22 cellular contexts compared by ENCODE assay signal in genomic region chr2:170969872-170970271, GRCh38. TPM values are rescaled to one million over a fixed set of nuclear protein-coding genes. Genes with fewer than 3 reads are reported as not detected.
DNase-seq lines count a peak whose midpoint lies in the region; ATAC-seq, FAIRE-seq and TF ChIP-seq lines count a peak whose summit lies in the region.
"Had no signal": no experiment of that assay in that cellular context is flagged by ENCODE, and none has a peak within 500 bp of the region (broad histone marks: within the 10 kb centered on the region; RNA-seq: fewer than 3 reads in every experiment).

No MANE protein-coding gene starts in this region.

- H3K4me1 ChIP-seq in GM23338 (ENCODE audit: insufficient read depth), result peaks cover 10% of the 10 kb centered on the region
- peaks cover 8% of the 10 kb centered on the region for H3K4me1 ChIP-seq in endothelial cell of umbilical vein (ENCODE audit: control insufficient read depth, extremely low read depth, insufficient read depth, low read length)
- H3K4me1 ChIP-seq: BE2C had no signal

- peaks cover 34% of the 10 kb centered on the region for H3K36me3 Mint-ChIP-seq in GM23338 (ENCODE audit: low read depth)

- BruUV-seq in endothelial cell of umbilical vein (replicated peaks; lab: Mats Ljungman, UMichigan), result no TSS peak

- H3K9me3 ChIP-seq in endothelial cell of umbilical vein (replicated peaks; ENCODE audit: control insufficient read depth, insufficient read depth, low read length), result no peaks in the 10 kb centered on the region
- H3K9me3 ChIP-seq: BE2C, SJCRH30 had no signal

- peaks cover 3% of the 10 kb centered on the region for H3K27me3 Mint-ChIP-seq in GM23338 (ENCODE audit: insufficient read depth, low read depth, poor library complexity)
- H3K27me3 Mint-ChIP-seq: CD8-positive, alpha-beta memory T cell had no signal

- POLR2A ChIA-PET in endothelial cell of umbilical vein (lab: Charles Lee), result no interaction called here

- peaks cover 16% of the 10 kb centered on the region for H3F3A ChIP-seq in GM23338 (replicated peaks; ENCODE audit: low read depth)

- FAIRE-seq in endothelial cell of umbilical vein (lab: Jason Lieb, UNC), result no peak
- FAIRE-seq: GM18507, HTR-8/SVneo had no signal

- H4K20me1 ChIP-seq in GM23338 (replicated peaks; ENCODE audit: insufficient read depth) (peaks cover 7% of the 10 kb centered on the region; the same call in 1 of the 2 replicates), endothelial cell of umbilical vein (replicated peaks; ENCODE audit: control insufficient read depth, extremely low read depth, insufficient read depth, low read length) (no peaks in the 10 kb centered on the region)

- H3K36me3 ChIP-seq in GM23338 (ENCODE audit: insufficient read depth) (peaks cover 18% of the 10 kb centered on the region), endothelial cell of umbilical vein (ENCODE audit: control insufficient read depth in 2 of 2, extremely low read depth in 1 of 2, insufficient read depth in 2 of 2, low read length in 2 of 2) (peaks cover 10 to 16% of the 10 kb centered on the region in 2 experiments)

- no peaks in the 10 kb centered on the region; the same call in 2 of the 3 replicates for H3K9me3 Mint-ChIP-seq in GM23338
- H3K9me3 Mint-ChIP-seq: CD8-positive, alpha-beta memory T cell had no signal

- H3K4me3 Mint-ChIP-seq in GM23338, result no peak overlapping the region
- H3K4me3 Mint-ChIP-seq: CD14-positive monocyte had no signal

- H3K9ac ChIP-seq in endothelial cell of umbilical vein (replicated peaks; ENCODE audit: extremely low read depth, insufficient read depth, low read length), result no peak overlapping the region
- H3K9ac ChIP-seq: GM23248 had no signal

- H3K4me2 ChIP-seq in GM23338 (no peak overlapping the region), endothelial cell of umbilical vein (ENCODE audit: insufficient read depth, low read length) (no peak overlapping the region)

- H3K27ac ChIP-seq in GM23338 (ENCODE audit: low read depth) (peak overlapping the region; percentile 59; the same call in 1 of the 2 replicates), endothelial cell of umbilical vein (ENCODE audit: insufficient read depth, low read depth, low read length) (no peak overlapping the region)
- H3K27ac ChIP-seq: GM23248, SJCRH30 had no signal

- no peaks in the 10 kb centered on the region for H3K9me1 ChIP-seq in endothelial cell of umbilical vein (replicated peaks; ENCODE audit: control insufficient read depth, extremely low read depth, insufficient read depth, low read length)

- CTCF ChIA-PET in endothelial cell of umbilical vein (lab: Charles Lee), result interaction anchor here (1.9 kb wide), 1 partner anchor 447 kb away, joined by 6 read pairs; no protein-coding TSS in a partner anchor

- TF ChIP-seq POLR2A in endothelial cell of umbilical vein (IDR thresholded peaks at IDR 0.05; ENCODE audit: low read depth, low read length), result no peak

- peaks cover 34% of the 10 kb centered on the region for H3K4me1 Mint-ChIP-seq in GM23338

- H3K4me3 ChIP-seq in GM23338 (no peak overlapping the region), endothelial cell of umbilical vein (replicated peaks in 1 of 3; ENCODE audit: insufficient read depth in 1 of 3, low read depth in 1 of 3, low read length in 3 of 3) (no peak overlapping the region)
- H3K4me3 ChIP-seq: GM23248, SJCRH30 had no signal

- intact Hi-C loops in endothelial cell of umbilical vein (cut with micrococcal nuclease), result loop anchor here (5.0 to 10.0 kb wide), 3 partner anchors 275 to 1135 kb away; partner anchors contain the start of genes DCAF17, DLX2 and METTL8

- DNase-seq in NCI-H1417 (lab: John Stamatoyannopoulos, UW), result peak in 2 of 3 experiments; percentile 35 to 67
- DNase-seq in NCI-H1417 treated with DMSO at 0.1 percent for 48 hours (lab: John Stamatoyannopoulos, UW), result no peak
- DNase-seq in GM23338 (ENCODE audit: low spot score), result no peak
- peak; percentile 55 for DNase-seq in NCI-H510A treated with DMSO at 0.1 percent for 48 hours (lab: John Stamatoyannopoulos, UW)
- no peak for DNase-seq in endothelial cell of umbilical vein (ENCODE audit: low read depth, low spot score)
- no peak for DNase-seq in activated CD8-positive, alpha-beta memory T cell treated with anti-CD3 and anti-CD28 coated beads, Interleukin-2, amount 50 U/mL, for 4 hours
- DNase-seq: 8988T; ACHN; BE2C; CD8-positive, alpha-beta memory T cell; GM23248; KG1; NCI-H1694 treated with DMSO at 0.1 percent for 48 hours; NCI-H2081 treated with DMSO at 0.1 percent for 48 hours; PC-3; SJCRH30; T-helper 2 cell had no signal

- no peaks in the 10 kb centered on the region for H3K27me3 ChIP-seq in GM23338 (ENCODE audit: insufficient read depth)
- H3K27me3 ChIP-seq in endothelial cell of umbilical vein (ENCODE audit: control insufficient read depth in 2 of 2, insufficient read depth in 2 of 2, low read length in 2 of 2), result no peaks in the 10 kb centered on the region
- H3K27me3 ChIP-seq: BE2C, SJCRH30 had no signal

- no peak for ATAC-seq in GM23338
- no peak for ATAC-seq in HG02852 (IDR thresholded peaks at IDR 0.05; ENCODE audit: unreplicated experiment)
- ATAC-seq: HCT116, PC-3 had no signal

- dilution Hi-C loops in endothelial cell of umbilical vein (cut with MboI; ENCODE audit: extremely low pct_ligation_motif_present, low sequenced_read_pairs), result no loop called here

- H3K27ac Mint-ChIP-seq in GM23338, result no peak overlapping the region

- H3K9me2 ChIP-seq in GM23338 (ENCODE audit: insufficient read depth), result no peaks in the 10 kb centered on the region

- H3K79me2 ChIP-seq in GM23338 (replicated peaks; ENCODE audit: insufficient read depth) (no peaks in the 10 kb centered on the region), endothelial cell of umbilical vein (ENCODE audit: control insufficient read depth, insufficient read depth, low read length) (no peaks in the 10 kb centered on the region)

- TF ChIP-seq CTCF in GM23338 (conservative IDR thresholded peaks at IDR 0.05; ENCODE audit: low read depth in 2 of 2) (no peak), endothelial cell of umbilical vein (IDR thresholded peaks at IDR 0.05; ENCODE audit: extremely low read depth in 1 of 2, insufficient read depth in 1 of 2, low read depth in 1 of 2, low read length in 2 of 2) (no peak)

- H2AFZ ChIP-seq in GM23338 (no peak overlapping the region), endothelial cell of umbilical vein (ENCODE audit: low read depth, low read length) (no peak overlapping the region)
- H2AFZ ChIP-seq: GM23248 had no signal

TF ChIP-seq in endothelial cell of umbilical vein, 7 proteins besides CTCF, POLR2A, EP300 and RAD21:
- TF ChIP-seq MYC (IDR thresholded peaks at IDR 0.05; ENCODE audit: low read depth, low read length) (no peak), POLR2AphosphoS5 (IDR thresholded peaks at IDR 0.05; ENCODE audit: insufficient read depth, low read depth, low read length) (peak; percentile 27)

RNA-seq across cellular contexts. Expression of gene GORASP2, which starts 40.8 kb away (rescaled TPM):
- total RNA-seq in GM23338 (2014; rRNA removed; shearing (Covaris generic)), result 45.2 and 45.9 TPM in 2 replicates
- polyA plus RNA-seq in GM23338 (2016; fragmentation: Nextera tagmentation; extraction: Ambion mirVana) (38.7 and 44.5 TPM in 2 replicates), endothelial cell of umbilical vein (245 and 279 TPM in 2 replicates)
- total RNA-seq in endothelial cell of umbilical vein, result 93.7 and 104 TPM in 2 replicates
- polyA plus RNA-seq in endothelial cell of umbilical vein (2011; cell fraction: cytosol; rRNA removed), result 153 and 155 TPM in 2 replicates
- polyA plus RNA-seq in endothelial cell of umbilical vein (2011; cell fraction: nucleus; rRNA removed), result 111 and 119 TPM in 2 replicates
- 91.5 and 92.5 TPM in 2 replicates for polyA plus RNA-seq in endothelial cell of umbilical vein (2012)
- 137 TPM in 2 replicates for polyA minus RNA-seq in endothelial cell of umbilical vein
- 35.1 TPM for polyA minus RNA-seq in endothelial cell of umbilical vein (2011; cell fraction: cytosol; rRNA and poly(A)+ RNA removed)
- 72.0 and 72.2 TPM in 2 replicates for polyA minus RNA-seq in endothelial cell of umbilical vein (2011; cell fraction: nucleus; rRNA and poly(A)+ RNA removed)

Comparison
In these comparisons a context has a peak if more than half of its experiments do, and no peak if none do; other contexts are left out.
1. DNase-seq: peak in NCI-H1417 (2 of 3) and NCI-H510A treated with DMSO at 0.1 percent for 48 hours (single experiment); none in NCI-H1417 treated with DMSO at 0.1 percent for 48 hours (single experiment), GM23338 (single experiment), endothelial cell of umbilical vein (single experiment) and activated CD8-positive, alpha-beta memory T cell treated with anti-CD3 and anti-CD28 coated beads, Interleukin-2, amount 50 U/mL, for 4 hours (single experiment).